In the genomic region with DNA sequence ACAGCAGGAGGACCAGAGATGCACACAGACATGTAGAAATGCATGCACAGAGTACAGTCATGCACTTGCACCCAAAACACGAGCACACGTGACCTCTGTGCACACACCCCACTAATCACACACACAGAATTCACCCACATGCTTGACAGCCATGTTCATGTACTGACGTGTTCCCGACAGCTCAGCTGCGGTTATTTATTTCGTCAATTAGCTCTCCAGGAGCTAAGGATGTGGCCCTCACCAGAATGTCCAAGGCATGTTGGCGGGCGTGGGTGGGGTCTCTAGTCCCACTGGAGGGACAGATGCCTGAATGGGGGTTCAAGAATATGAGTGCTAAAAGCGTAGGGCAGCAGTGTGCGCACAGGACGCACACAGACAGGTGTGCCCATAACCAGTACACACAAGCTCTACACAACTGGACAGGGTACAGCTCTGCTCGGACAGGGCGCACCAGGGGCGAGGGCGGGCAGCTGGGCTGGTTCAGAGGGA, we compare ENCODE assay signal across 8 cellular contexts. TPM values are rescaled to one million over a fixed set of nuclear protein-coding genes. Genes with fewer than 3 reads are reported as not detected.
A peak's percentile ranks its signal among the peaks of the same experiment; 100 is the strongest.
DNase-seq lines count a peak whose midpoint lies in the region; ATAC-seq and TF ChIP-seq lines count a peak whose summit lies in the region.

No MANE protein-coding gene starts in this region.

- H3K27ac ChIP-seq in mammary epithelial cell (ENCODE audit: insufficient read depth, low read depth, low read length) (peak overlapping the region; percentile 73), mesodermal cell (ENCODE audit: low read depth, low read length, severe bottlenecking) (no peak overlapping the region), uterus (no peak overlapping the region)

- TF ChIP-seq POLR2A in uterus (IDR thresholded peaks at IDR 0.05) = no peak

- no peaks in the 10 kb centered on the region for H3K9me3 ChIP-seq in mammary epithelial cell (replicated peaks; ENCODE audit: insufficient read depth, low read length)
- no peaks in the 10 kb centered on the region for H3K9me3 ChIP-seq in mesodermal cell (ENCODE audit: control insufficient read depth, low read length)
- H3K9me3 ChIP-seq in uterus = no peaks in the 10 kb centered on the region

- TF ChIP-seq CTCF in mammary epithelial cell (conservative IDR thresholded peaks at IDR 0.05 in 1 of 2, IDR thresholded peaks at IDR 0.05 in 1 of 2; ENCODE audit: extremely low read depth in 1 of 2, insufficient read depth in 1 of 2, low read depth in 1 of 2, low read length in 2 of 2) (no peak), uterus (IDR thresholded peaks at IDR 0.05) (no peak)

- H2AFZ ChIP-seq in mammary epithelial cell (ENCODE audit: low read depth, low read length) = peak overlapping the region; percentile 98

- WGBS in mammary epithelial cell (ENCODE audit: low coverage, missing lambda C conversion rate) = 28% methylated on average over 11 of the region's 15 CpGs
- 88 to 96% methylated on average over 9 to 14 of the region's 15 CpGs for WGBS in mesodermal cell (ENCODE audit: insufficient coverage in 2 of 2), 2 experiments

- no TSS peak for BruUV-seq in mammary epithelial cell (replicated peaks; lab: Mats Ljungman, UMichigan)

- peaks cover 42% of the 10 kb centered on the region for H3K79me2 ChIP-seq in mammary epithelial cell (ENCODE audit: insufficient read depth, low read length)

- no peaks in the 10 kb centered on the region for H4K20me1 ChIP-seq in mammary epithelial cell (ENCODE audit: insufficient read depth, low read length)

- H3K4me2 ChIP-seq in mammary epithelial cell (ENCODE audit: insufficient read depth, low read depth, low read length) = peak overlapping the region; percentile 95

- H3K4me1 ChIP-seq in mammary epithelial cell (ENCODE audit: insufficient read depth, low read length) (peaks cover 38% of the 10 kb centered on the region), mesodermal cell (ENCODE audit: control insufficient read depth, insufficient read depth, low read length, poor library complexity, severe bottlenecking) (peaks cover 13% of the 10 kb centered on the region), uterus (peaks cover 0 to 21% of the 10 kb centered on the region in 2 donors)

- in situ Hi-C loops in mammary epithelial cell (cut with MboI; ENCODE audit: low sequenced_read_pairs in 2 of 2) = no loop called here

- H3K27me3 ChIP-seq in mammary epithelial cell (ENCODE audit: insufficient read depth, low read length) = no peaks in the 10 kb centered on the region
- H3K27me3 ChIP-seq in uterus = peaks cover 0 to 5% of the 10 kb centered on the region in 2 donors

- CTCF ChIA-PET in mammary epithelial cell (lab: Charles Lee; ENCODE audit: low non-redundant PET) = interaction anchor here (0.5 to 1.2 kb wide), 6 partner anchors 16 to 381 kb away, joined by 3 to 7 read pairs (median 3); partner anchors contain the start of gene STMN3

- peak overlapping the region; percentile 24 to 94 (median 71) for H3K4me3 ChIP-seq in mammary epithelial cell (replicated peaks in 1 of 3; ENCODE audit: insufficient read depth in 1 of 3, low read depth in 2 of 3, low read length in 3 of 3)
- peak overlapping the region; percentile 64 for H3K4me3 ChIP-seq in mesodermal cell (ENCODE audit: extremely low read depth, insufficient read depth, low read length, poor library complexity, severe bottlenecking)
- peak overlapping the region; percentile 85 to 89 for H3K4me3 ChIP-seq in uterus

- intact Hi-C loops in mammary epithelial cell (cut with micrococcal nuclease) = loop anchor here (1.0 to 2.0 kb wide), 3 partner anchors 58 to 140 kb away; partner anchors contain the start of gene TCEA2
- intact Hi-C loops in uterus (cut with DNase I; ENCODE audit: low total_unique reads) = no loop called here

- dilution Hi-C loops in mammary epithelial cell (cut with HindIII; ENCODE audit: low sequenced_read_pairs) = loop anchor here (5.0 kb wide), 1 partner anchor 38 kb away; no protein-coding TSS in a partner anchor

- DNase-seq in AML-193 (lab: John Stamatoyannopoulos, UW) (peak; percentile 15 to 25), NCI-H1694 (lab: John Stamatoyannopoulos, UW) (peak; percentile 12), mammary epithelial cell (peak; percentile 78), uterus (no peak), NCI-H1105 treated with DMSO at 0.1 percent for 48 hours (lab: John Stamatoyannopoulos, UW) (no peak), OCI-M2 (lab: John Stamatoyannopoulos, UW; ENCODE audit: unreplicated experiment) (no peak)

- H3K36me3 ChIP-seq in mammary epithelial cell (ENCODE audit: insufficient read depth, low read length) = peaks cover 5% of the 10 kb centered on the region
- peaks cover 25% of the 10 kb centered on the region for H3K36me3 ChIP-seq in mesodermal cell (ENCODE audit: control insufficient read depth, insufficient read depth, low read length)
- no peaks in the 10 kb centered on the region for H3K36me3 ChIP-seq in uterus

- ATAC-seq in GM21381 (IDR thresholded peaks at IDR 0.05; ENCODE audit: unreplicated experiment) = peak; percentile 4

- no peak overlapping the region for H3K9ac ChIP-seq in mammary epithelial cell (ENCODE audit: insufficient read depth, low read length)

RNA-seq across cellular contexts. Expression of gene PRPF6, which starts 0.6 kb away (rescaled TPM):
- total RNA-seq in mammary epithelial cell (10 to 100 TPM; 33.5 to 56.9 TPM), uterus (10 to 100 TPM; 28.5 to 73.0 (median 69.6) TPM)
- 34.0 TPM for polyA plus RNA-seq in mammary epithelial cell
- polyA minus RNA-seq in mammary epithelial cell = 81.7 TPM
- 52.0 TPM for polyA plus RNA-seq in mesodermal cell (2013, experiment 1 of 2)
- polyA plus RNA-seq in mesodermal cell (2013, experiment 2 of 2) = 45.7 TPM

RNA-seq across cellular contexts. Expression of gene SAMD10, which starts 0.9 kb away (rescaled TPM):
- total RNA-seq in mammary epithelial cell (1 to 10 TPM; 1.5 to 3.5 TPM), uterus (1 to 10 TPM in 2 of 4 donors, under 1 TPM in 1, not detected in 1; 0.83 to 7.6 (median 1.2) TPM)
- polyA plus RNA-seq in mammary epithelial cell = 0.83 TPM
- 0.67 TPM for polyA minus RNA-seq in mammary epithelial cell
- polyA plus RNA-seq in mesodermal cell (2013, experiment 1 of 2) = 3.8 TPM
- polyA plus RNA-seq in mesodermal cell (2013, experiment 2 of 2) = 1.9 TPM

RNA-seq across cellular contexts. Expression of gene ZNF512B, which starts 10.6 kb away (rescaled TPM):
- 10 to 100 TPM in 1 of 2 donors, 1 to 10 TPM in 1; 9.2 to 17.2 TPM for total RNA-seq in mammary epithelial cell
- 3.2 TPM for polyA plus RNA-seq in mammary epithelial cell
- polyA minus RNA-seq in mammary epithelial cell = 3.9 TPM
- 10.9 TPM for polyA plus RNA-seq in mesodermal cell (2013, experiment 1 of 2)
- polyA plus RNA-seq in mesodermal cell (2013, experiment 2 of 2) = 9.1 TPM
- total RNA-seq in uterus = 10 to 100 TPM in 3 of 4 donors, 1 to 10 TPM in 1; 4.7 to 23.3 (median 17.4) TPM

RNA-seq across cellular contexts. Expression of gene UCKL1, which starts 24.1 kb away (rescaled TPM):
- total RNA-seq in mammary epithelial cell (10 to 100 TPM; 28.5 to 34.3 TPM), uterus (10 to 100 TPM; 21.8 to 64.6 (median 23.5) TPM)
- 37.0 TPM for polyA plus RNA-seq in mammary epithelial cell
- 17.7 TPM for polyA minus RNA-seq in mammary epithelial cell
- polyA plus RNA-seq in mesodermal cell (2013, experiment 1 of 2) = 41.4 TPM
- 42.0 TPM for polyA plus RNA-seq in mesodermal cell (2013, experiment 2 of 2)

RNA-seq across cellular contexts. Expression of gene C20orf204, which starts 55.6 kb away (rescaled TPM):
- total RNA-seq in mammary epithelial cell (1 to 10 TPM in 1 of 2 donors, under 1 TPM in 1; 0.67 to 1.0 TPM), uterus (1 to 10 TPM in 2 of 4 donors, under 1 TPM in 1, not detected in 1; 0.26 to 2.9 (median 1.9) TPM)
- polyA plus RNA-seq in mammary epithelial cell = 0.03 TPM
- polyA minus RNA-seq in mammary epithelial cell = not detected
- 1.7 TPM for polyA plus RNA-seq in mesodermal cell (2013, experiment 1 of 2)
- 0.66 TPM for polyA plus RNA-seq in mesodermal cell (2013, experiment 2 of 2)

Comparison
In these comparisons a context has a peak if more than half of its experiments do, and no peak if none do; other contexts are left out.
1. DNase-seq: peak in AML-193 (2 of 2), NCI-H1694 (single experiment) and mammary epithelial cell (single experiment); none in uterus (0 of 2), NCI-H1105 treated with DMSO at 0.1 percent for 48 hours (single experiment) and OCI-M2 (single experiment).
2. Peak in every context shown above with its lines, with median percentiles within 50 percentile points of each other: H3K4me3 ChIP-seq.